ENCODE assay signal across 15 cellular contexts in the genomic region with DNA sequence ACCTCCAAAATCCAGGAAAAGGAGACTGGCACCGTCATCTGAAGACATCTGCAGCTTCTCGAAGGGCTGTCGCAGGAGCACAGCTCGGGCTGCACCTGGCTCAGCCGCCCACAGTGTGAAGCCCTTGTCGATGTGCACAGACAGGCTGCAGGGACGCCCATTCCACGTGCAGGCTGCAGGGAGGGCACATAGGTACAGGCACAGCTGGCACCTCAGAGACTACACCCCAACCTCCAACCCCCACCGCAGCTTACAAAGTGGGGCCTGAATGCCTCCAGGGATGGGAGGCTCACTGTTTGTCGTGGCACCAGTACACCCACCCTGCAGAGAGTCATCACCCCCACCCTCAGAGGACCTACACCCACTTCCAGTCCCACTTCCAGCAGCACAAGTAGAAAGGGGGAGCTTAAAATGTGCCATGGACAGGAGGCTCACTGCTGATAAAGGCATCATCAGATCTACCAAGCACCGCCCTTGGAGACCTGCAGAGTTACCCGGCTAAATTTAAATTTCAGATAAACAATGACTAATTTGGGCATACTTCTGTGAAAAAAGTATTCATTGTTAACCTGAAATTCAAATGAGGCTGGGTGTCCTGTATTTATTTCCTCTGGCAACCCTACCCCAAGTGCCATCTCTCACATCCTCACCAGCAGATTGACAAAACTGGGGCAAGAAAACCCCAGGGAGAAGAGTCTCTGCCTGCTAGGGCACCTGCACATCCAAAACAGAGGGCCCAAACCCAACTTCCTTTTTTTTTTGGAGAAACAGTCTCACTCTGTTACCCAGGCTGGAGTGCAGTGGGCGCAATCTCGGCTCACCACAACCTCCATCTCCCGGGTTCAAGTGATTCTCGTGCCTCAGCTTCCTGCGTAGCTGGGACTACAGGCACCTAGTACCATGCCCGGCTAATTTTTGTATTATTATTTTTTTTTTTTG. TPM values are rescaled to one million over a fixed set of nuclear protein-coding genes. Genes with fewer than 3 reads are reported as not detected.
DNase-seq lines count a peak whose midpoint lies in the region; ATAC-seq, FAIRE-seq and TF ChIP-seq lines count a peak whose summit lies in the region.
"Had no signal": no experiment of that assay in that cellular context is flagged by ENCODE, and none has a peak within 500 bp of the region (broad histone marks: within the 10 kb centered on the region; RNA-seq: fewer than 3 reads in every experiment).

No MANE protein-coding gene starts in this region.

- no TSS peak for BruUV-seq in IMR-90 (replicated peaks; lab: Mats Ljungman, UMichigan)
- no TSS peak for BruUV-seq in GM12878 (replicated peaks; lab: Mats Ljungman, UMichigan)

- no peak overlapping the region for H3K18ac ChIP-seq in IMR-90 (ENCODE audit: low read depth, low read length)
- no peak overlapping the region for H3K18ac ChIP-seq in neuronal stem cell (ENCODE audit: low read length)

- H4K91ac ChIP-seq in IMR-90 (ENCODE audit: insufficient read depth, low read depth, low read length) = no peak overlapping the region; the same call in 1 of the 2 replicates
- H4K91ac ChIP-seq in neuronal stem cell (ENCODE audit: low read depth, low read length, poor library complexity) = no peak overlapping the region

- H3K4me2 ChIP-seq in IMR-90 (ENCODE audit: low read depth, low read length) = no peak overlapping the region
- H3K4me2 ChIP-seq in GM12878 (ENCODE audit: control insufficient read depth, insufficient read depth) = peak overlapping the region; percentile 22; the same call in 1 of the 2 replicates
- H3K4me2 ChIP-seq in neuronal stem cell (ENCODE audit: insufficient read depth, low read length, poor library complexity, severe bottlenecking) = no peak overlapping the region
- H3K4me2 ChIP-seq: KMS-11 had no signal

- no peaks in the 10 kb centered on the region for H4K20me1 ChIP-seq in IMR-90 (ENCODE audit: insufficient read depth, low read length)
- no peaks in the 10 kb centered on the region for H4K20me1 ChIP-seq in GM12878 (ENCODE audit: control insufficient read depth, insufficient read depth)

- H3K23ac ChIP-seq in IMR-90 (ENCODE audit: low read depth, low read length) (no peak overlapping the region), neuronal stem cell (ENCODE audit: low read depth, low read length, poor library complexity) (peak overlapping the region; percentile 34)

- no peak overlapping the region for H4K5ac ChIP-seq in IMR-90 (ENCODE audit: low read depth, low read length)

- peaks cover 7% of the 10 kb centered on the region for H3K9me1 ChIP-seq in IMR-90 (ENCODE audit: insufficient read depth, low read length)

- H2AFZ ChIP-seq in IMR-90 (replicated peaks; ENCODE audit: low read length, poor library complexity) (peak overlapping the region; percentile 43), GM12878 (ENCODE audit: control insufficient read depth, low read depth, low read length) (no peak overlapping the region), neuronal stem cell (ENCODE audit: low read length) (no peak overlapping the region)

- H3K79me1 ChIP-seq in IMR-90 (ENCODE audit: low read depth in 1 of 2, low read length in 2 of 2) (peaks cover 4 to 18% of the 10 kb centered on the region in 2 experiments; a peak in 3 of 4 replicates), neuronal stem cell (ENCODE audit: low read depth, low read length) (peaks cover 1% of the 10 kb centered on the region)

- TF ChIP-seq CTCF in IMR-90 (conservative IDR thresholded peaks at IDR 0.05; ENCODE audit: low read depth, low read length) = no peak
- TF ChIP-seq CTCF in GM12878 (IDR thresholded peaks at IDR 0.05 in 2 of 3, conservative IDR thresholded peaks at IDR 0.05 in 1 of 3; ENCODE audit: control insufficient read depth in 2 of 3, extremely low read depth in 1 of 3, insufficient read depth in 1 of 3, low read depth in 3 of 3, low read length in 3 of 3) = no peak
- TF ChIP-seq CTCF in colonic mucosa (IDR thresholded peaks at IDR 0.05) = no peak

- no peak overlapping the region for H3K14ac ChIP-seq in IMR-90 (replicated peaks; ENCODE audit: low read depth, low read length)
- no peak overlapping the region for H3K14ac ChIP-seq in neuronal stem cell (ENCODE audit: low read length)

- no peak for ATAC-seq in IMR-90 (ENCODE audit: low read depth)
- peak; percentile 72 for ATAC-seq in GM12878
- no peak for ATAC-seq in GM18519 (IDR thresholded peaks at IDR 0.05; ENCODE audit: low FRiP score, unreplicated experiment)

- no peak overlapping the region for H3K4me3 ChIP-seq in IMR-90 (ENCODE audit: insufficient read depth, low read depth, low read length)
- H3K4me3 ChIP-seq in GM12878 = no peak overlapping the region
- H3K4me3 ChIP-seq in neuronal stem cell (ENCODE audit: low read length in 2 of 2) = no peak overlapping the region
- no peak overlapping the region for H3K4me3 ChIP-seq in colonic mucosa
- H3K4me3 ChIP-seq: sigmoid colon, suprapubic skin had no signal

- TF ChIP-seq RAD21 in IMR-90 (IDR thresholded peaks at IDR 0.05; ENCODE audit: low read length) (no peak), GM12878 (IDR thresholded peaks at IDR 0.05; ENCODE audit: insufficient read depth, low read depth, low read length) (no peak)

- peak overlapping the region; percentile 55 for H2AK9ac ChIP-seq in IMR-90 (replicated peaks; ENCODE audit: low read depth, low read length, poor library complexity)

- dilution Hi-C loops in IMR-90 (cut with HindIII; ENCODE audit: low sequenced_read_pairs, unreplicated experiment) = no loop called here

- H2BK15ac ChIP-seq in IMR-90 (ENCODE audit: low read depth, low read length) = no peak overlapping the region
- H2BK15ac ChIP-seq in neuronal stem cell (ENCODE audit: low read length) = no peak overlapping the region

- intact Hi-C loops in IMR-90 (cut with micrococcal nuclease) = no loop called here
- intact Hi-C loops in GM12878 (cut with micrococcal nuclease; ENCODE audit: unreplicated experiment) = no loop called here
- intact Hi-C loops in colonic mucosa (cut with DNase I) = no loop called here

- CTCF ChIA-PET in IMR-90 (lab: Yijun Ruan, JAX) (interaction anchor here (0.7 kb wide), 1 partner anchor 511 kb away, joined by 4 read pairs; no protein-coding TSS in a partner anchor), GM12878 (lab: Yijun Ruan, JAX) (no interaction called here)

- H3K4ac ChIP-seq in IMR-90 (ENCODE audit: low read depth, low read length) = no peak overlapping the region
- no peak overlapping the region for H3K4ac ChIP-seq in neuronal stem cell (ENCODE audit: low read length)

- RAD21 ChIA-PET in GM12878 (lab: Charles Lee; ENCODE audit: unreplicated experiment) = no interaction called here

- peak; percentile 62 for FAIRE-seq in GM12891 (lab: Jason Lieb, UNC)
- no peak for FAIRE-seq in GM12878 (lab: Jason Lieb, UNC)
- FAIRE-seq: endothelial cell of umbilical vein had no signal

- no peak overlapping the region for H2BK20ac ChIP-seq in IMR-90 (ENCODE audit: low read depth, low read length)

- H2BK12ac ChIP-seq in neuronal stem cell (ENCODE audit: low read length) = no peak overlapping the region

- no peak overlapping the region for H3K27ac ChIP-seq in IMR-90 (ENCODE audit: insufficient read depth, low read length)
- H3K27ac ChIP-seq in GM12878 (ENCODE audit: control insufficient read depth, insufficient read depth) = no peak overlapping the region
- H3K27ac ChIP-seq in neuronal stem cell (replicated peaks; ENCODE audit: low read length) = no peak overlapping the region
- H3K27ac ChIP-seq in colonic mucosa = no peak overlapping the region
- H3K27ac ChIP-seq: KMS-11, suprapubic skin had no signal

- H3K9ac ChIP-seq in IMR-90 (ENCODE audit: low read depth, low read length) (no peak overlapping the region), GM12878 (ENCODE audit: control insufficient read depth, insufficient read depth, low read length) (no peak overlapping the region), neuronal stem cell (ENCODE audit: low read depth, low read length, poor library complexity) (no peak overlapping the region), colonic mucosa (ENCODE audit: low read depth in 2 of 2, low read length in 2 of 2) (no peak overlapping the region)
- H3K9ac ChIP-seq: KMS-11 had no signal

- SMC1A ChIA-PET in GM12878 (lab: Charles Lee; ENCODE audit: uncharacterized antibody, unreplicated experiment) = interaction anchor here (0.6 kb wide), 1 partner anchor 120 kb away, joined by 3 read pairs; no protein-coding TSS in a partner anchor

- H2AK5ac ChIP-seq in IMR-90 (ENCODE audit: low read depth, low read length) (no peak overlapping the region), neuronal stem cell (ENCODE audit: low read depth, low read length) (no peak overlapping the region)

- H3K27me3 ChIP-seq in IMR-90 (ENCODE audit: control insufficient read depth, insufficient read depth, low read length) (no peaks in the 10 kb centered on the region), GM12878 (replicated peaks in 1 of 2; ENCODE audit: control insufficient read depth in 2 of 2, insufficient read depth in 2 of 2, low read length in 1 of 2) (no peaks in the 10 kb centered on the region), neuronal stem cell (ENCODE audit: control insufficient read depth in 3 of 3, insufficient read depth in 3 of 3, low read depth in 1 of 3, low read length in 3 of 3) (no peaks in the 10 kb centered on the region), colonic mucosa (no peaks in the 10 kb centered on the region)
- H3K27me3 ChIP-seq: sigmoid colon, suprapubic skin had no signal

- no peak for TF ChIP-seq POLR2A in GM12891 (IDR thresholded peaks at IDR 0.05; ENCODE audit: low read depth, low read length)
- TF ChIP-seq POLR2A in IMR-90 (IDR thresholded peaks at IDR 0.05; ENCODE audit: low read depth, low read length) = no peak
- no peak for TF ChIP-seq POLR2A in GM12878 (IDR thresholded peaks at IDR 0.05; ENCODE audit: low read depth, low read length)

- DNase-seq in GM12891 (ENCODE audit: insufficient read length, low spot score) (no peak), IMR-90 (no peak), GM12878 (ENCODE audit: low read depth, low spot score) (peak; percentile 47), neuronal stem cell (ENCODE audit: low spot score) (no peak), colonic mucosa (no peak), NCI-H2107 (lab: John Stamatoyannopoulos, UW) (no peak), hepatic stellate cell (ENCODE audit: low spot score) (no peak)
- DNase-seq: activated CD4-positive, alpha-beta T cell treated with anti-CD3 and anti-CD28 coated beads for 1 hour; glutamatergic neuron; NCI-H2029 treated with DMSO at 0.1 percent for 48 hours; sigmoid colon had no signal

- no peaks in the 10 kb centered on the region for H3K79me2 ChIP-seq in GM12878 (ENCODE audit: control insufficient read depth, insufficient read depth, low read length)

- H3K36me3 ChIP-seq in IMR-90 (ENCODE audit: control insufficient read depth, insufficient read depth, low read length) (peaks cover 19% of the 10 kb centered on the region), GM12878 (ENCODE audit: control insufficient read depth in 2 of 2, insufficient read depth in 2 of 2, low read length in 1 of 2) (no peaks in the 10 kb centered on the region; a peak in 1 of 4 replicates), neuronal stem cell (replicated peaks in 1 of 2; ENCODE audit: control insufficient read depth in 2 of 2, insufficient read depth in 2 of 2, low read length in 2 of 2) (peaks cover 10 to 38% of the 10 kb centered on the region in 2 donors), colonic mucosa (no peaks in the 10 kb centered on the region)

- H4K8ac ChIP-seq in IMR-90 (ENCODE audit: low read depth in 2 of 2, low read length in 2 of 2) (no peak overlapping the region), neuronal stem cell (ENCODE audit: low read depth, low read length) (no peak overlapping the region)

- H3K4me1 ChIP-seq in IMR-90 (ENCODE audit: control insufficient read depth, insufficient read depth, low read length) (peaks cover 7% of the 10 kb centered on the region), GM12878 (ENCODE audit: control insufficient read depth, insufficient read depth, low read length) (peaks cover 9% of the 10 kb centered on the region), neuronal stem cell (ENCODE audit: control insufficient read depth in 2 of 2, insufficient read depth in 1 of 2, low read depth in 1 of 2, low read length in 2 of 2) (no peaks in the 10 kb centered on the region), colonic mucosa (no peaks in the 10 kb centered on the region)

- POLR2A ChIA-PET in IMR-90 (lab: Charles Lee; ENCODE audit: unreplicated experiment) (interaction anchor here (0.5 kb wide), 1 partner anchor 1293 kb away, joined by 12 read pairs; no protein-coding TSS in a partner anchor), GM12878 (lab: Charles Lee) (no interaction called here)

- H2BK120ac ChIP-seq in IMR-90 (ENCODE audit: low read depth, low read length) = no peak overlapping the region
- no peak overlapping the region for H2BK120ac ChIP-seq in neuronal stem cell (ENCODE audit: low read depth, low read length)

- WGBS in IMR-90 (ENCODE audit: extremely low coverage in 2 of 2, insufficient read length in 1 of 2), 2 experiments = 89% methylated on average over 5 of the region's 18 CpGs; no CpG with 5 or more reads in 1 of the 2 experiments
- 20% methylated on average over 18 of the region's 18 CpGs for WGBS in GM12878 (ENCODE audit: insufficient coverage, insufficient replicate concordance, low lambda C conversion rate, missing lambda C conversion rate)
- WGBS in neuronal stem cell (ENCODE audit: extremely low coverage in 2 of 2, insufficient read length in 2 of 2, insufficient replicate concordance in 1 of 2), 2 donors = no CpG with 5 or more reads among the region's 18 CpGs

- in situ Hi-C loops in IMR-90 (cut with MboI; ENCODE audit: low sequenced_read_pairs) (no loop called here), GM12878 (cut with MboI) (no loop called here)

- peaks cover 3% of the 10 kb centered on the region; the same call in 1 of the 2 replicates for H3K9me3 ChIP-seq in IMR-90 (ENCODE audit: control insufficient read depth, insufficient read depth, low read length)
- H3K9me3 ChIP-seq in GM12878 (replicated peaks; ENCODE audit: control insufficient read depth, insufficient read depth, low read length) = no peaks in the 10 kb centered on the region; the same call in 2 of the 3 replicates
- peaks cover 2 to 6% of the 10 kb centered on the region in 2 donors for H3K9me3 ChIP-seq in neuronal stem cell (replicated peaks in 1 of 2; ENCODE audit: control insufficient read depth in 2 of 2, insufficient read depth in 1 of 2, low read depth in 1 of 2, low read length in 2 of 2)
- H3K9me3 ChIP-seq in colonic mucosa = no peaks in the 10 kb centered on the region
- H3K9me3 ChIP-seq: sigmoid colon, suprapubic skin had no signal

- H3K56ac ChIP-seq in IMR-90 (ENCODE audit: extremely low read depth, insufficient read depth, low read length) = no peak overlapping the region

- H2BK5ac ChIP-seq in IMR-90 (ENCODE audit: low read depth, low read length, poor library complexity, severe bottlenecking) = no peak overlapping the region
- no peak overlapping the region for H2BK5ac ChIP-seq in neuronal stem cell (ENCODE audit: low read length)

- no peak for TF ChIP-seq EP300 in GM12878 (IDR thresholded peaks at IDR 0.05; ENCODE audit: borderline replicate concordance in 1 of 2, control insufficient read depth in 1 of 2, low read depth in 2 of 2, low read length in 2 of 2)

RNA-seq across cellular contexts. Expression of a gene that starts 7.7 kb away (rescaled TPM):
- 19.8 TPM for polyA plus RNA-seq in GM12891 (2012; ENCODE audit: low read depth, missing spikeins)
- total RNA-seq in IMR-90 (2012; rRNA removed) = 22.2 and 28.1 TPM in 2 replicates
- polyA plus RNA-seq in IMR-90 (2012; rRNA removed) = 21.7 and 23.9 TPM in 2 replicates
- 12.6 and 19.7 TPM in 2 replicates for polyA plus RNA-seq in IMR-90 (2012; cell fraction: cytosol; rRNA removed)
- polyA plus RNA-seq in IMR-90 (2012; cell fraction: nucleus; rRNA removed; ENCODE audit: low replicate concordance) = 28.7 and 68.1 TPM in 2 replicates
- 30.0 and 35.6 TPM in 2 replicates for total RNA-seq in GM12878 (2013; cell fraction: nucleolus; rRNA removed)
- total RNA-seq in GM12878 (2014; rRNA removed) = 29.3 and 36.0 TPM in 2 replicates
- 34.2 and 38.5 TPM in 2 replicates for total RNA-seq in GM12878 (2014; rRNA removed; fragmentation: Illumina TruSeq; extraction: Trizol)
- total RNA-seq in GM12878 (2021) = 35.2 and 38.2 TPM in 2 replicates
- 20.4 TPM for polyA plus RNA-seq in GM12878 (2011; ENCODE audit: low read depth)
- 30.9 and 36.1 TPM in 2 replicates for polyA plus RNA-seq in GM12878 (2011; rRNA removed)
- polyA plus RNA-seq in GM12878 (2011; cell fraction: cytosol; rRNA removed) = 41.4 and 47.5 TPM in 2 replicates
- 46.7 and 53.7 TPM in 2 replicates for polyA plus RNA-seq in GM12878 (2011; cell fraction: nucleus; rRNA removed)
- polyA plus RNA-seq in GM12878 (2012) = 22.6 and 22.9 TPM in 2 replicates
- 39.1 and 48.6 TPM in 2 replicates for polyA plus RNA-seq in GM12878 (2014; fragmentation: Illumina TruSeq; extraction: Trizol)
- 10 to 100 TPM; 61.2 to 67.6 TPM for polyA plus RNA-seq in GM12878 (2014; fragmentation: Nextera tagmentation; extraction: Ambion mirVana)
- 30.4 and 31.2 TPM in 2 replicates for polyA plus RNA-seq in GM12878 (2014; rRNA removed)
- polyA plus RNA-seq in GM12878 (2016; fragmentation: Nextera tagmentation; extraction: Ambion mirVana) = 10 to 100 TPM; 53.2 to 55.0 TPM
- 45.6 and 53.9 TPM in 2 replicates for polyA minus RNA-seq in GM12878 (2011; rRNA and poly(A)+ RNA removed)
- 11.6 and 14.2 TPM in 2 replicates for polyA minus RNA-seq in GM12878 (2011; cell fraction: cytosol; rRNA and poly(A)+ RNA removed)
- 14.4 and 27.3 TPM in 2 replicates for polyA minus RNA-seq in GM12878 (2011; cell fraction: nucleus; rRNA and poly(A)+ RNA removed)
- 19.0 TPM for polyA plus RNA-seq in neuronal stem cell (2013, experiment 1 of 2)
- polyA plus RNA-seq in neuronal stem cell (2013, experiment 2 of 2) = 19.7 TPM
- total RNA-seq in colonic mucosa = 10 to 100 TPM; 18.2 to 31.0 TPM

RNA-seq across cellular contexts. Expression of a gene that starts 34.6 kb away (rescaled TPM):
- 2.7 TPM for polyA plus RNA-seq in GM12891 (2012; ENCODE audit: low read depth, missing spikeins)
- total RNA-seq in IMR-90 (2012; rRNA removed) = 13.3 and 15.4 TPM in 2 replicates
- 10.6 and 12.1 TPM in 2 replicates for polyA plus RNA-seq in IMR-90 (2012; rRNA removed)
- 9.5 and 14.6 TPM in 2 replicates for polyA plus RNA-seq in IMR-90 (2012; cell fraction: cytosol; rRNA removed)
- polyA plus RNA-seq in IMR-90 (2012; cell fraction: nucleus; rRNA removed; ENCODE audit: low replicate concordance) = 5.9 and 10.1 TPM in 2 replicates
- 0.15 and 0.39 TPM in 2 replicates for total RNA-seq in GM12878 (2013; cell fraction: nucleolus; rRNA removed)
- 4.1 and 5.1 TPM in 2 replicates for total RNA-seq in GM12878 (2014; rRNA removed)
- 1.8 and 1.9 TPM in 2 replicates for total RNA-seq in GM12878 (2014; rRNA removed; fragmentation: Illumina TruSeq; extraction: Trizol)
- 3.4 and 3.9 TPM in 2 replicates for total RNA-seq in GM12878 (2021)
- 1.00 TPM for polyA plus RNA-seq in GM12878 (2011; ENCODE audit: low read depth)
- polyA plus RNA-seq in GM12878 (2011; rRNA removed) = 0.26 and 0.48 TPM in 2 replicates
- polyA plus RNA-seq in GM12878 (2011; cell fraction: cytosol; rRNA removed) = 0.75 and 1.1 TPM in 2 replicates
- polyA plus RNA-seq in GM12878 (2011; cell fraction: nucleus; rRNA removed) = 0.37 and 0.48 TPM in 2 replicates
- 2.0 and 2.1 TPM in 2 replicates for polyA plus RNA-seq in GM12878 (2012)
- 0.51 and 1.7 TPM in 2 replicates for polyA plus RNA-seq in GM12878 (2014; fragmentation: Illumina TruSeq; extraction: Trizol)
- under 1 TPM; 0.26 to 0.35 TPM for polyA plus RNA-seq in GM12878 (2014; fragmentation: Nextera tagmentation; extraction: Ambion mirVana)
- 3.7 and 4.0 TPM in 2 replicates for polyA plus RNA-seq in GM12878 (2014; rRNA removed)
- polyA plus RNA-seq in GM12878 (2016; fragmentation: Nextera tagmentation; extraction: Ambion mirVana) = 1 to 10 TPM in 1 of 2 experiments, under 1 TPM in 1; 0.42 to 3.7 TPM
- polyA minus RNA-seq in GM12878 (2011; rRNA and poly(A)+ RNA removed) = 0.51 and 0.72 TPM in 2 replicates
- polyA minus RNA-seq in GM12878 (2011; cell fraction: cytosol; rRNA and poly(A)+ RNA removed) = 0.83 TPM in 1 of 2 replicates, not detected in the other
- polyA minus RNA-seq in GM12878 (2011; cell fraction: nucleus; rRNA and poly(A)+ RNA removed) = not detected in 2 replicates
- 4.0 TPM for polyA plus RNA-seq in neuronal stem cell (2013, experiment 1 of 2)
- polyA plus RNA-seq in neuronal stem cell (2013, experiment 2 of 2) = 3.8 TPM
- 1 to 10 TPM; 4.5 to 5.7 TPM for total RNA-seq in colonic mucosa
